ENCODE assay signal across 8 cellular contexts in genomic region chr11:18246379-18247161, GRCh38. TPM values are rescaled to one million over a fixed set of nuclear protein-coding genes. Genes with fewer than 3 reads are reported as not detected.
A peak's percentile ranks its signal among the peaks of the same experiment; 100 is the strongest.
DNase-seq lines count a peak whose midpoint lies in the region; ATAC-seq, FAIRE-seq and TF ChIP-seq lines count a peak whose summit lies in the region.
"Not testable (repeated sequence)": the region's sequence is repeated elsewhere in the genome, so short reads cannot be mapped to it uniquely, and the experiment has no call there.

No MANE protein-coding gene starts in this region.

- not testable (repeated sequence) for TF ChIP-seq POLR2A in GM12892 (IDR thresholded peaks at IDR 0.05; ENCODE audit: low read depth, low read length)

- ATAC-seq in GM19351 (IDR thresholded peaks at IDR 0.05; ENCODE audit: unreplicated experiment): peak; percentile 85
- peak; percentile 81 for ATAC-seq in HG02588 (IDR thresholded peaks at IDR 0.05; ENCODE audit: unreplicated experiment)
- ATAC-seq in HG03175 (IDR thresholded peaks at IDR 0.05; ENCODE audit: unreplicated experiment): peak; percentile 83

- H3K36me3 ChIP-seq in esophagus (ENCODE audit: control insufficient read depth in 2 of 2, insufficient read depth in 2 of 2, low read length in 1 of 2): not testable (repeated sequence)

- H3K27ac ChIP-seq in esophagus (ENCODE audit: low read depth in 2 of 2, low read length in 1 of 2): peak overlapping the region; percentile 31 to 41

- 64 to 69% methylated on average over 10 to 11 of the region's 11 CpGs for WGBS in esophagus, 2 donors

- not testable (repeated sequence) for H3K36me3 Mint-ChIP-seq in activated T-cell treated with anti-CD3 and anti-CD28 coated beads, Interleukin-2, amount 50 U/mL, for 24 hours (ENCODE audit: low read depth)

- peaks cover 13% of the 10 kb centered on the region for H3K4me1 Mint-ChIP-seq in activated T-cell treated with anti-CD3 and anti-CD28 coated beads, Interleukin-2, amount 50 U/mL, for 24 hours (ENCODE audit: low read depth)

- not testable (repeated sequence) for H3K27me3 Mint-ChIP-seq in activated T-cell treated with anti-CD3 and anti-CD28 coated beads, Interleukin-2, amount 50 U/mL, for 24 hours

- not testable (repeated sequence) for DNase-seq in GM12892 (ENCODE audit: insufficient read length)
- peak; percentile 17 to 36 for DNase-seq in NOMO-1 (lab: John Stamatoyannopoulos, UW; ENCODE audit: unreplicated experiment in 2 of 2)
- peak; percentile 42 for DNase-seq in activated T-cell treated with anti-CD3 and anti-CD28 coated beads, Interleukin-2, amount 50 U/mL, for 24 hours
- DNase-seq in stimulated activated CD8-positive, alpha-beta memory T cell treated with anti-CD3 and anti-CD28 coated beads, Interleukin-7, amount 100 ng/mL, for 48 hours (ENCODE audit: extremely low read depth in 1 of 2, low read depth in 1 of 2): peak; percentile 8 to 17

- peak; percentile 97 for FAIRE-seq in GM12892 (lab: Jason Lieb, UNC)

- H3K9me3 Mint-ChIP-seq in activated T-cell treated with anti-CD3 and anti-CD28 coated beads, Interleukin-2, amount 50 U/mL, for 24 hours: not testable (repeated sequence)

- H3K4me3 ChIP-seq in esophagus (ENCODE audit: low read depth in 1 of 2, low read length in 2 of 2): not testable (repeated sequence)

- H3K9me3 ChIP-seq in esophagus (ENCODE audit: control insufficient read depth in 2 of 2, insufficient read depth in 1 of 2, low read depth in 1 of 2, low read length in 1 of 2): not testable (repeated sequence)

- H3K27me3 ChIP-seq in esophagus (ENCODE audit: control insufficient read depth in 1 of 2, insufficient read depth in 2 of 2, low read length in 2 of 2): not testable (repeated sequence)

- H3K4me1 ChIP-seq in esophagus (ENCODE audit: control insufficient read depth in 2 of 2, insufficient read depth in 2 of 2, low read length in 1 of 2): not testable (repeated sequence)

- peak overlapping the region; percentile 84 for H3K27ac Mint-ChIP-seq in activated T-cell treated with anti-CD3 and anti-CD28 coated beads, Interleukin-2, amount 50 U/mL, for 24 hours

- peak overlapping the region; percentile 65 for H3K4me3 Mint-ChIP-seq in activated T-cell treated with anti-CD3 and anti-CD28 coated beads, Interleukin-2, amount 50 U/mL, for 24 hours

RNA-seq across cellular contexts. Expression of gene SAA2, which starts 1.9 kb away (rescaled TPM):
- polyA plus RNA-seq in GM12892 (2012; ENCODE audit: missing spikeins): 0.68 TPM
- 1 to 10 TPM; 2.4 TPM for polyA plus RNA-seq in esophagus

RNA-seq across cellular contexts. Expression of gene SAA4, which starts 10.0 kb away (rescaled TPM):
- not detected for polyA plus RNA-seq in GM12892 (2012; ENCODE audit: missing spikeins)
- polyA plus RNA-seq in esophagus: not detected

RNA-seq across cellular contexts. Expression of gene SAA1, which starts 19.5 kb away (rescaled TPM):
- polyA plus RNA-seq in GM12892 (2012; ENCODE audit: missing spikeins): not detected
- polyA plus RNA-seq in esophagus: 10 to 100 TPM; 10.8 to 15.7 TPM
